In the genomic region with DNA sequence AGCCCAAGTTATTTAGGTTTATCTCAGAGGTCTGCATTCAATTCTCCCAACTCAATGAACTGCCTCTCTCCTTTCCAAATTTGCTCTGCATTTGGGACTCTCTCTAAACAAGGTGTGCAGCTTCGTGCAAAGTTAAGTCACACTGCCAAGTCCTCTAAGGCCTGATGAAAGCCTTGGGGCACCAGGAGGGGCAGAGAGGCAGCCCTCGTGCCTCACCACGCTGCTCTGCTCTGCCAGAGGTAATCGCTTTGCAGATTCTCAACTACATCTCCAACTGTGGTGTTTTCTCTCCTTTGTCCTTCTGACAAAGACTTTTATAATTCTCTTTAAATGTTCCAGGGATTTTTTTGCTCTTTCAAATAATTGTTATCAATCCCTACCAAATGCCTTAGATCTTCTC, we compare ENCODE assay signal across 18 cellular contexts.
DNase-seq lines count a peak whose midpoint lies in the region; ATAC-seq, FAIRE-seq and TF ChIP-seq lines count a peak whose summit lies in the region.
"Had no signal": no experiment of that assay in that cellular context is flagged by ENCODE, and none has a peak within 500 bp of the region (broad histone marks: within the 10 kb centered on the region; RNA-seq: fewer than 3 reads in every experiment).

No MANE protein-coding gene starts in this region.

- H3K36me3 ChIP-seq in neuronal stem cell (replicated peaks in 1 of 2; ENCODE audit: control insufficient read depth in 2 of 2, insufficient read depth in 2 of 2, low read length in 2 of 2): no peaks in the 10 kb centered on the region
- no peaks in the 10 kb centered on the region for H3K36me3 ChIP-seq in small intestine (ENCODE audit: control insufficient read depth in 2 of 2, insufficient read depth in 2 of 2, low read length in 2 of 2)
- no peaks in the 10 kb centered on the region for H3K36me3 ChIP-seq in transverse colon
- H3K36me3 ChIP-seq: BLaER1 had no signal

- peaks cover 5 to 19% of the 10 kb centered on the region in 2 donors for H3K4me1 ChIP-seq in neuronal stem cell (ENCODE audit: control insufficient read depth in 2 of 2, insufficient read depth in 1 of 2, low read depth in 1 of 2, low read length in 2 of 2)
- no peaks in the 10 kb centered on the region for H3K4me1 ChIP-seq in small intestine (ENCODE audit: control insufficient read depth in 2 of 2, insufficient read depth in 1 of 2, low read depth in 1 of 2, low read length in 1 of 2)
- no peaks in the 10 kb centered on the region for H3K4me1 ChIP-seq in transverse colon

- peak overlapping the region; percentile 54 for H2AFZ ChIP-seq in neuronal stem cell (ENCODE audit: low read length)

- DNase-seq in DMS 273 (lab: John Stamatoyannopoulos, UW; ENCODE audit: unreplicated experiment): peak; percentile 39
- DNase-seq in DMS 273 treated with DMSO at 0.1 percent for 48 hours (lab: John Stamatoyannopoulos, UW): no peak
- no peak for DNase-seq in mesothelial cell of epicardium (ENCODE audit: low spot score in 2 of 2, unreplicated experiment in 2 of 2)
- DNase-seq in neuronal stem cell (ENCODE audit: low spot score): no peak
- no peak for DNase-seq in small intestine
- DNase-seq in transverse colon: no peak
- DNase-seq: Calu3; CD8-positive, alpha-beta memory T cell; DMS153; DMS79 treated with DMSO at 0.1 percent for 48 hours had no signal

- no peak overlapping the region for H2BK15ac ChIP-seq in neuronal stem cell (ENCODE audit: low read length)

- FAIRE-seq in small intestine (lab: Jason Lieb, UNC): no peak
- FAIRE-seq: G401.6, GM12891, H54, K562 had no signal

- peaks cover 3% of the 10 kb centered on the region for H3K36me3 Mint-ChIP-seq in mesothelial cell of epicardium
- H3K36me3 Mint-ChIP-seq: CD8-positive, alpha-beta memory T cell had no signal

- no peaks in the 10 kb centered on the region for H3K9me3 Mint-ChIP-seq in mesothelial cell of epicardium

- H4K91ac ChIP-seq in neuronal stem cell (ENCODE audit: low read depth, low read length, poor library complexity): no peak overlapping the region

- no CpG with 5 or more reads among the region's 4 CpGs for WGBS in neuronal stem cell (ENCODE audit: extremely low coverage in 2 of 2, insufficient read length in 2 of 2, insufficient replicate concordance in 1 of 2), 2 donors
- WGBS in small intestine, 3 donors: 72 to 82% (median 75%) methylated on average over 4 of the region's 4 CpGs
- WGBS in transverse colon (ENCODE audit: low coverage in 1 of 2), 2 donors: 71 to 73% methylated on average over 4 of the region's 4 CpGs

- in situ Hi-C loops in transverse colon (cut with MboI; ENCODE audit: low pct_ligation_motif_present in 1 of 4, low pct_unique_long_range_greater_than_20kb in 1 of 4, low sequenced_read_pairs in 3 of 4): no loop called here

- H3K27ac Mint-ChIP-seq in mesothelial cell of epicardium: peak overlapping the region; percentile 0
- H3K27ac Mint-ChIP-seq: CD8-positive, alpha-beta memory T cell had no signal

- intact Hi-C loops in transverse colon (cut with DNase I; ENCODE audit: low total_unique reads): no loop called here

- no peak overlapping the region for H3K4me2 ChIP-seq in neuronal stem cell (ENCODE audit: insufficient read depth, low read length, poor library complexity, severe bottlenecking)
- H3K4me2 ChIP-seq: BLaER1 had no signal

- ATAC-seq in GM18909 (IDR thresholded peaks at IDR 0.05; ENCODE audit: poor library complexity, unreplicated experiment): no peak
- ATAC-seq: HCT116, K562 had no signal

- H3K27me3 ChIP-seq in neuronal stem cell (ENCODE audit: control insufficient read depth in 3 of 3, insufficient read depth in 3 of 3, low read depth in 1 of 3, low read length in 3 of 3): no peaks in the 10 kb centered on the region
- no peaks in the 10 kb centered on the region for H3K27me3 ChIP-seq in small intestine (ENCODE audit: control insufficient read depth in 2 of 2, insufficient read depth in 2 of 2, low read length in 2 of 2)
- H3K27me3 ChIP-seq in transverse colon: no peaks in the 10 kb centered on the region
- H3K27me3 ChIP-seq: BLaER1 had no signal

- no peak overlapping the region for H4K8ac ChIP-seq in neuronal stem cell (ENCODE audit: low read depth, low read length)

- no peak overlapping the region for H2BK5ac ChIP-seq in neuronal stem cell (ENCODE audit: low read length)

- H3K4ac ChIP-seq in neuronal stem cell (ENCODE audit: low read length): no peak overlapping the region

- H2BK120ac ChIP-seq in neuronal stem cell (ENCODE audit: low read depth, low read length): no peak overlapping the region

- no peak overlapping the region for H3K18ac ChIP-seq in neuronal stem cell (ENCODE audit: low read length)

- TF ChIP-seq POLR2A in transverse colon (IDR thresholded peaks at IDR 0.05): no peak

- H3K27ac ChIP-seq in neuronal stem cell (replicated peaks; ENCODE audit: low read length) (no peak overlapping the region), small intestine (ENCODE audit: low read depth in 1 of 2, low read length in 1 of 2) (no peak overlapping the region), transverse colon (no peak overlapping the region)
- H3K27ac ChIP-seq: 22Rv1, BLaER1 had no signal

- H3K79me1 ChIP-seq in neuronal stem cell (ENCODE audit: low read depth, low read length): no peaks in the 10 kb centered on the region

- H3K4me3 ChIP-seq in neuronal stem cell (ENCODE audit: low read length in 2 of 2): no peak overlapping the region
- H3K4me3 ChIP-seq in small intestine (ENCODE audit: low read depth in 1 of 2, low read length in 2 of 2): no peak overlapping the region
- no peak overlapping the region for H3K4me3 ChIP-seq in transverse colon
- H3K4me3 ChIP-seq: BLaER1, K562 had no signal

- no peak overlapping the region for H2AK5ac ChIP-seq in neuronal stem cell (ENCODE audit: low read depth, low read length)

- H3K4me1 Mint-ChIP-seq in mesothelial cell of epicardium: peaks cover 16% of the 10 kb centered on the region
- H3K4me1 Mint-ChIP-seq: CD8-positive, alpha-beta memory T cell had no signal

- H3K27me3 Mint-ChIP-seq in mesothelial cell of epicardium (ENCODE audit: low read depth): no peaks in the 10 kb centered on the region

- H3K14ac ChIP-seq in neuronal stem cell (ENCODE audit: low read length): no peak overlapping the region

- no peak overlapping the region for H2BK12ac ChIP-seq in neuronal stem cell (ENCODE audit: low read length)

- no peak overlapping the region for H3K23ac ChIP-seq in neuronal stem cell (ENCODE audit: low read depth, low read length, poor library complexity)

- no peak overlapping the region for H3K9ac ChIP-seq in neuronal stem cell (ENCODE audit: low read depth, low read length, poor library complexity)
- H3K9ac ChIP-seq: BLaER1 had no signal

- no peaks in the 10 kb centered on the region for H3K9me3 ChIP-seq in neuronal stem cell (replicated peaks in 1 of 2; ENCODE audit: control insufficient read depth in 2 of 2, insufficient read depth in 1 of 2, low read depth in 1 of 2, low read length in 2 of 2)
- no peaks in the 10 kb centered on the region for H3K9me3 ChIP-seq in small intestine (ENCODE audit: control insufficient read depth, low read depth)
- no peaks in the 10 kb centered on the region for H3K9me3 ChIP-seq in transverse colon
- H3K9me3 ChIP-seq: BLaER1 had no signal

- H3K4me3 Mint-ChIP-seq in mesothelial cell of epicardium: no peak overlapping the region
- H3K4me3 Mint-ChIP-seq: CD8-positive, alpha-beta memory T cell had no signal

- TF ChIP-seq CTCF in mesothelial cell of epicardium (IDR thresholded peaks at IDR 0.05; ENCODE audit: unreplicated experiment) (no peak), transverse colon (IDR thresholded peaks at IDR 0.05) (no peak)

- TF ChIP-seq EP300 in transverse colon (IDR thresholded peaks at IDR 0.05; ENCODE audit: low read depth): no peak
